ENCODE assay signal across 8 cellular contexts in the genomic region with DNA sequence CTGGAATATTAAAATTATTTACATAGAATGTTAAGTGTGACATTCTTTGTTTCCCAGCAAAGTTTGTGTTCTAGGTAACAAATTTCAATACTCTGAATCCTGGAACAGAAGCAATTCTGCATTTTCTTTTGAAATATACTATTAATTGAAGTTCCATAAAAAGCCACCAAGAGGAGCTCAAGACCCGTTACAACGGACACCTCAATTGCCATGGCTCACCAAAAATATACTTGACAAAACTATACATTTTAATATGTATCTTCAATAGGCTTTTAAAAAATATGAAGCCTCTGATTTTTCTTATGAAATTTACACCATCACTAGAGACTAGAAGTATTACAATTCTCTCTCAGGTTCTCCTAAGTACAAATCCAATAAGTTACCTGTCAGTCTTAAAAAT.
DNase-seq lines count a peak whose midpoint lies in the region; ATAC-seq and TF ChIP-seq lines count a peak whose summit lies in the region.

No MANE protein-coding gene starts in this region.

- no peak for ATAC-seq in lower lobe of right lung

- DNase-seq in COLO829 (ENCODE audit: low spot score) (peak; percentile 26), adrenal gland (no peak), lower lobe of right lung (no peak), stomach (no peak), colonic mucosa (no peak), KG1 (lab: John Stamatoyannopoulos, UW) (no peak)
- DNase-seq in Jurkat, Clone E6-1 (ENCODE audit: low read depth, low spot score) = peak; percentile 6
- no peak for DNase-seq in activated CD4-positive, alpha-beta T cell treated with anti-CD3 and anti-CD28 coated beads for 48 hours

- 8 to 14% (median 12%) methylated on average over 2 of the region's 2 CpGs for WGBS in adrenal gland, 4 donors
- 10 to 26% (median 11%) methylated on average over 2 of the region's 2 CpGs for WGBS in stomach, 5 donors

- TF ChIP-seq POLR2A in adrenal gland (IDR thresholded peaks at IDR 0.05) = no peak
- TF ChIP-seq POLR2A in stomach (IDR thresholded peaks at IDR 0.05) = no peak

- no peak overlapping the region for H3K4me3 ChIP-seq in Jurkat, Clone E6-1 (ENCODE audit: low read length)
- no peak overlapping the region for H3K4me3 ChIP-seq in adrenal gland
- H3K4me3 ChIP-seq in lower lobe of right lung = no peak overlapping the region
- no peak overlapping the region for H3K4me3 ChIP-seq in stomach
- H3K4me3 ChIP-seq in colonic mucosa = no peak overlapping the region

- no peaks in the 10 kb centered on the region for H3K36me3 ChIP-seq in adrenal gland (replicated peaks in 1 of 2)
- H3K36me3 ChIP-seq in lower lobe of right lung = no peaks in the 10 kb centered on the region
- no peaks in the 10 kb centered on the region for H3K36me3 ChIP-seq in stomach
- no peaks in the 10 kb centered on the region for H3K36me3 ChIP-seq in colonic mucosa

- peak in 5 of 6 experiments; percentile 51 to 60 (median 57) for TF ChIP-seq CTCF in adrenal gland (IDR thresholded peaks at IDR 0.05)
- peak; percentile 28 for TF ChIP-seq CTCF in lower lobe of right lung (IDR thresholded peaks at IDR 0.05)
- peak in 2 of 7 experiments; percentile 19 to 22 for TF ChIP-seq CTCF in stomach (IDR thresholded peaks at IDR 0.05)
- TF ChIP-seq CTCF in colonic mucosa (IDR thresholded peaks at IDR 0.05) = no peak

- intact Hi-C loops in adrenal gland (cut with DNase I) = loop anchor here in 1 of 2 donors (10.0 kb wide), 1 partner anchor 186 kb away; no protein-coding TSS in a partner anchor
- intact Hi-C loops in lower lobe of right lung (cut with DNase I) = no loop called here
- intact Hi-C loops in stomach (cut with DNase I; ENCODE audit: low total_unique reads) = no loop called here
- intact Hi-C loops in colonic mucosa (cut with DNase I) = no loop called here

- H3K4me1 ChIP-seq in adrenal gland (replicated peaks in 1 of 2) (peaks cover 10 to 30% of the 10 kb centered on the region in 2 donors), lower lobe of right lung (peaks cover 9% of the 10 kb centered on the region), stomach (peaks cover 0 to 23% (median 3%) of the 10 kb centered on the region in 4 donors), colonic mucosa (no peaks in the 10 kb centered on the region)

- H3K9ac ChIP-seq in colonic mucosa (ENCODE audit: low read depth in 2 of 2, low read length in 2 of 2) = no peak overlapping the region

- H3K27me3 ChIP-seq in adrenal gland = no peaks in the 10 kb centered on the region
- no peaks in the 10 kb centered on the region for H3K27me3 ChIP-seq in lower lobe of right lung (ENCODE audit: low read depth)
- H3K27me3 ChIP-seq in stomach = no peaks in the 10 kb centered on the region
- no peaks in the 10 kb centered on the region for H3K27me3 ChIP-seq in colonic mucosa

- no peak overlapping the region for H3K27ac ChIP-seq in adrenal gland
- no peak overlapping the region for H3K27ac ChIP-seq in lower lobe of right lung
- H3K27ac ChIP-seq in stomach = peak overlapping the region in 1 of 5 donors; percentile 12
- no peak overlapping the region for H3K27ac ChIP-seq in colonic mucosa

- H3K9me3 ChIP-seq in adrenal gland (replicated peaks in 1 of 3) (no peaks in the 10 kb centered on the region), lower lobe of right lung (no peaks in the 10 kb centered on the region), stomach (no peaks in the 10 kb centered on the region), colonic mucosa (no peaks in the 10 kb centered on the region)

- no peak for TF ChIP-seq EP300 in stomach (IDR thresholded peaks at IDR 0.05)

Comparison
In these comparisons a context has a peak if more than half of its experiments do, and no peak if none do; other contexts are left out.
1. DNase-seq: peak in COLO829 (single experiment) and Jurkat, Clone E6-1 (single experiment); none in adrenal gland (0 of 7), lower lobe of right lung (single experiment), stomach (single experiment), colonic mucosa (single experiment), KG1 (single experiment) and activated CD4-positive, alpha-beta T cell treated with anti-CD3 and anti-CD28 coated beads for 48 hours (single experiment).